2 cellular contexts compared by ENCODE assay signal in the genomic region with DNA sequence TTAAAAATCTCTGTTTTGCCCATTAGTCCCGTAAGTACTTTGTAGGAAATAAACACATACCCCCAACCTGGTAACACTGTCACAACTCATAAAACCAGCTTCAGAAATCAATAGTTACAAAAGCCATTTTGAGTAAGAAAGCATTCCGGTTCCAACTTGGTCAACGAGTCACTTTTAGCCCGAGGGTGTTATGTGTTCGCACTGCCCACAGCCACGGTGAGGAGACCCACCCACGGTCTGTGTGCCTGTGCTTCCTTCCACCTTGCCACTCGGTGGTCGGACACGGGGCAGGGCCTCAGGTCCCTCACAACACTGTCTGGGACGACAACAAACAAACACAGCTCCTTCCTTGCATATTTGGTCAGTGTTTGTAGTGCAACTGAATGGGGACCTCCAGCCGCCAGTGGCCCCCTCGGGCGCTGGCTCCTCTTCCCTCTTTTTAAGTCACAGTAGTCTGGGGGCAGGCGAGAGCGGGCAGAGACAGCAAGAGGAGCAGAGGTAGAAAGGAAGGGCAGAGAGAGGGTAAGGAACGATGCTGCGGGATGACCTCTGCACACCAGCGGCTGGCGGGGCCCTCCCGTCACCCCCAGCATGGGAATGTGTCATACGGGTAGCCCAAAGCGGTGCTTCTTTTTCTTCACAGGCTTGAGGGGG.
TF ChIP-seq lines count a peak whose summit lies in the region.

No MANE protein-coding gene starts in this region.

TF ChIP-seq in liver, 16 proteins besides CTCF, POLR2A, EP300 and RAD21:
- TF ChIP-seq, protein P1, sequence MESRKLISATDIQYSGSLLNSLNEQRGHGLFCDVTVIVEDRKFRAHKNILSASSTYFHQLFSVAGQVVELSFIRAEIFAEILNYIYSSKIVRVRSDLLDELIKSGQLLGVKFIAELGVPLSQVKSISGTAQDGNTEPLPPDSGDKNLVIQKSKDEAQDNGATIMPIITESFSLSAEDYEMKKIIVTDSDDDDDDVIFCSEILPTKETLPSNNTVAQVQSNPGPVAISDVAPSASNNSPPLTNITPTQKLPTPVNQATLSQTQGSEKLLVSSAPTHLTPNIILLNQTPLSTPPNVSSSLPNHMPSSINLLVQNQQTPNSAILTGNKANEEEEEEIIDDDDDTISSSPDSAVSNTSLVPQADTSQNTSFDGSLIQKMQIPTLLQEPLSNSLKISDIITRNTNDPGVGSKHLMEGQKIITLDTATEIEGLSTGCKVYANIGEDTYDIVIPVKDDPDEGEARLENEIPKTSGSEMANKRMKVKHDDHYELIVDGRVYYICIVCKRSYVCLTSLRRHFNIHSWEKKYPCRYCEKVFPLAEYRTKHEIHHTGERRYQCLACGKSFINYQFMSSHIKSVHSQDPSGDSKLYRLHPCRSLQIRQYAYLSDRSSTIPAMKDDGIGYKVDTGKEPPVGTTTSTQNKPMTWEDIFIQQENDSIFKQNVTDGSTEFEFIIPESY (IDR thresholded peaks at IDR 0.05), result no peak
- TF ChIP-seq HNF4A (conservative IDR thresholded peaks at IDR 0.05), result peak; percentile 25 to 44
- peak; percentile 54 for TF ChIP-seq YY1 (IDR thresholded peaks at IDR 0.05)
- no peak for TF ChIP-seq SP1 (IDR thresholded peaks at IDR 0.05)

TF ChIP-seq in HepG2, 621 proteins besides CTCF, POLR2A, EP300 and RAD21:
- TF ChIP-seq ZNF431 (CRISPR knock-in tag; IDR thresholded peaks at IDR 0.05; ENCODE audit: borderline replicate concordance, low read depth) (no peak), YEATS4 (CRISPR knock-in tag; IDR thresholded peaks at IDR 0.05; ENCODE audit: borderline replicate concordance) (no peak), CREM (IDR thresholded peaks at IDR 0.05) (no peak), CREM (CRISPR knock-in tag; IDR thresholded peaks at IDR 0.05) (no peak), ZFP41 (CRISPR knock-in tag; IDR thresholded peaks at IDR 0.05; ENCODE audit: borderline replicate concordance) (no peak), SUZ12 (IDR thresholded peaks at IDR 0.05; ENCODE audit: low read depth, low read length) (no peak)
- TF ChIP-seq, protein P2, sequence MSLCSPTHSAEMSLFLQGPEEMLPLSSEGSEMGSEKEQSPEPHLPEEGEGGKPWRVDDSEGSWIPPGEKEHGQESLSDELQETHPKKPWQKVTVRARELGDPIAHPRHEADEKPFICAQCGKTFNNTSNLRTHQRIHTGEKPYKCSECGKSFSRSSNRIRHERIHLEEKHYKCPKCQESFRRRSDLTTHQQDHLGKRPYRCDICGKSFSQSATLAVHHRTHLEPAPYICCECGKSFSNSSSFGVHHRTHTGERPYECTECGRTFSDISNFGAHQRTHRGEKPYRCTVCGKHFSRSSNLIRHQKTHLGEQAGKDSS (CRISPR knock-in tag; IDR thresholded peaks at IDR 0.05; ENCODE audit: borderline replicate concordance, low read depth), result no peak
